In genomic region chr2:171393487-171393886, GRCh38 we compare ENCODE assay signal across 26 cellular contexts.
"Had no signal": no experiment of that assay in that cellular context is flagged by ENCODE, and none has a peak within 500 bp of the region (broad histone marks: within the 10 kb centered on the region; RNA-seq: fewer than 3 reads in every experiment).

No MANE protein-coding gene starts in this region.

- FAIRE-seq: TTC549 had no signal

- H3K4me3 ChIP-seq: adrenal gland, colonic mucosa, PC-9 had no signal

- ATAC-seq: activated T-cell treated with anti-CD3 and anti-CD28 coated beads, Interleukin-2, amount 50 U/mL, for 72 hours; T-cell had no signal

- H3K4me2 ChIP-seq: PC-9 had no signal

- H3K27me3 ChIP-seq: adrenal gland, colonic mucosa had no signal

- H2AFZ ChIP-seq: PC-9 had no signal

- DNase-seq: activated B cell treated with CpG ODN at 0.5 μM for 24 hours; activated CD4-positive, alpha-beta memory T cell treated with anti-CD3 and anti-CD28 coated beads for 36 hours; activated CD4-positive, alpha-beta T cell treated with anti-CD3 and anti-CD28 coated beads for 1 hour; activated CD4-positive, alpha-beta T cell treated with anti-CD3 and anti-CD28 coated beads, Interleukin-2, amount 10 ng/mL, durations not matched to agents 7 days and 5 days; activated gamma-delta T cell treated with Interleukin-2 at 50 U/mL for 16 hours; activated naive CD4-positive, alpha-beta T cell treated with anti-CD3 and anti-CD28 coated beads, Interleukin-2, amount 10 ng/mL, durations not matched to agents 7 days and 5 days; activated naive CD8-positive, alpha-beta T cell treated with anti-CD3 and anti-CD28 coated beads, Interleukin-2, amount 10 ng/mL, durations not matched to agents 7 days and 5 days; activated T-cell treated with anti-CD3 and anti-CD28 coated beads for 4 hours; activated T-cell treated with anti-CD3 and anti-CD28 coated beads, Interleukin-2, amount 50 U/mL, for 72 hours; adrenal gland; anterior cingulate cortex; colonic mucosa; NCI-H1105 treated with DMSO at 0.1 percent for 48 hours; NCI-H1436 treated with DMSO at 0.1 percent for 48 hours; NCI-H187; NCI-H2081; NCI-H2227 treated with DMSO at 0.1 percent for 48 hours; NCI-H446 treated with DMSO at 0.1 percent for 48 hours; NCI-H526; NK-92 treated with Interleukin-12 subunit alpha and Interleukin-12 subunit beta, amount 100 ng/mL, for 24 hours; PC-9; SIG-M5; T-cell; T-helper 2 cell; T1000 had no signal

- H3K36me3 ChIP-seq: adrenal gland, colonic mucosa had no signal

- H3K9me3 ChIP-seq: adrenal gland, colonic mucosa had no signal

- H3K27ac ChIP-seq: adrenal gland, colonic mucosa, PC-9 had no signal
